In the genomic region with DNA sequence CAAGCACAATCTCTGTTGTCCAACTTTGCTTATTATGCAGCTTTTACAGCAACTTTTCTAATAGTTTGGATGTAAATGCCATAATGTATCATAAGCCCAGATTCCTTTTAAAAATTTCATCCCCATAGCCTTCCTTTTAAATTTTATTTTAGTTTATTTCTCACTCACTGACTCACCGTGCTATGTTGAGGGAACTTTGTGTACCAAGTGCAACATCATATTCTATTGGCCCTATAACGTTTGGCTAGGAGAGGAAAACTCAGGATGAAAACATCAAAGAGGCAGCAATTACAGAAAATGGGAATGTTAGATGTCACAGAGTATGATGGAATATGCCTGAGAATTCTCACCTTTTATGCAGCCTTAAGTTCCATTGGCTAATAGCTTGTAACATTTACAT, we compare ENCODE assay signal across 15 cellular contexts.
"Had no signal": no experiment of that assay in that cellular context is flagged by ENCODE, and none has a peak within 500 bp of the region (broad histone marks: within the 10 kb centered on the region; RNA-seq: fewer than 3 reads in every experiment).

No MANE protein-coding gene starts in this region.

- DNase-seq: effector memory CD4-positive, alpha-beta T cell; immature natural killer cell; left lung; mesendoderm; naive B cell; retina; stimulated activated CD4-positive, alpha-beta T cell treated with anti-CD3 and anti-CD28 coated beads, Interleukin-2, amount 100 ng/mL, for 24 hours; stimulated activated CD4-positive, alpha-beta T cell treated with anti-CD3 and anti-CD28 coated beads, Interleukin-4, amount 100 ng/mL, for 4 hours; stimulated activated naive B cell treated with anti-CD40 and anti-IgM and Interleukin-4, amounts not matched to agents 10 μg/mL and 1 μg/mL and 100 μg/mL, for 72 hours; stimulated activated naive CD8-positive, alpha-beta T cell treated with anti-CD3 and anti-CD28 coated beads, Interleukin-15, amount 100 ng/mL, for 72 hours had no signal

- H3K27ac ChIP-seq: left lung, parathyroid adenoma, prostate gland, skin epidermis had no signal

- ATAC-seq: esophagus mucosa; left lung; sciatic nerve; stimulated activated naive B cell treated with anti-CD40 and anti-IgM and Interleukin-4, amounts not matched to agents 10 μg/mL and 1 μg/mL and 100 μg/mL, for 72 hours; stimulated activated naive CD8-positive, alpha-beta T cell treated with anti-CD3 and anti-CD28 coated beads, Interleukin-15, amount 100 ng/mL, for 72 hours had no signal

- H3K36me3 ChIP-seq: left lung, prostate gland had no signal

- H3K4me1 ChIP-seq: left lung, parathyroid adenoma, prostate gland had no signal

- H3K27me3 ChIP-seq: left lung had no signal

- H3K9me3 ChIP-seq: left lung, prostate gland had no signal

- H3K4me3 ChIP-seq: left lung, prostate gland, skin epidermis had no signal
